ENCODE assay signal across 37 cellular contexts in the genomic region with DNA sequence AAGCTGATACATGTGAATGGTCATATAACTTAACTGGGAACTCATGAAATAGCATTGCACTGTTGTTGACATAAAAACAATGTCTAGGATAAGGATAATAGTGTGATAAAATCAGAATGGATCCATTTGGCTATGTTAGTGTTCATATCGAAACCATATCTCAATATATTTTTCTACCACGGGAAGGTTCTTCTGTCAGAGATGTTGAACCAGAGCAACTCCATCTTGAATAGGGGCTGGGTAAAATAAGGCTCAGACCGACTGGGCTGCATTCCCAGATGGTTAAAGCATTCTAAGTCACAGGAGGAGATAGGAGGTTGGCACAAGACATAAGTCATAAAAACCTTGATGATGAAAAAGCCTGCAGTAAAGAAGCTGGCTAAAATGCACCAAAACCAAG.
"Had no signal": no experiment of that assay in that cellular context is flagged by ENCODE, and none has a peak within 500 bp of the region (broad histone marks: within the 10 kb centered on the region; RNA-seq: fewer than 3 reads in every experiment).

No MANE protein-coding gene starts in this region.

- H3K27ac ChIP-seq: adrenal gland, cardiac muscle cell, VCaP had no signal

- H3K9me3 ChIP-seq: adrenal gland had no signal

- H3K27me3 ChIP-seq: adrenal gland, cardiac muscle cell had no signal

- ATAC-seq: activated CD8-positive, alpha-beta T cell treated with anti-CD3 and anti-CD28 coated beads for 36 hours; activated naive CD4-positive, alpha-beta T cell treated with anti-CD3 and anti-CD28 coated beads, Interleukin-2, amount 50 U/mL, for 72 hours; activated T-cell treated with anti-CD3 and anti-CD28 coated beads, Interleukin-2, amount 50 U/mL, for 4 hours; activated T-cell treated with anti-CD3 and anti-CD28 coated beads, Interleukin-2, amount 50 U/mL, for 72 hours; activated T-helper 17 cell treated with anti-CD3 and anti-CD28 coated beads, Interleukin-2, amount 50 U/mL, for 72 hours; T-cell had no signal

- H3K27ac Mint-ChIP-seq: activated B cell treated with CpG ODN at 0.5 μM for 24 hours; activated CD4-positive, alpha-beta memory T cell treated with anti-CD3 and anti-CD28 coated beads for 36 hours; activated CD4-positive, alpha-beta T cell treated with anti-CD3 and anti-CD28 coated beads, Interleukin-2, amount 10 ng/mL, durations not matched to agents 24 days and 14 days; activated CD8-positive, alpha-beta T cell treated with anti-CD3 and anti-CD28 coated beads for 36 hours; activated naive CD4-positive, alpha-beta T cell treated with anti-CD3 and anti-CD28 coated beads for 36 hours; activated naive CD4-positive, alpha-beta T cell treated with anti-CD3 and anti-CD28 coated beads, Interleukin-2, amount 50 U/mL, for 72 hours; activated naive CD8-positive, alpha-beta T cell treated with anti-CD3 and anti-CD28 coated beads for 36 hours; activated T-cell treated with anti-CD3 and anti-CD28 coated beads, Interleukin-2, amount 50 U/mL, for 72 hours; activated T-helper 1 cell treated with anti-CD3 and anti-CD28 coated beads, Interleukin-12 subunit alpha, Interleukin-12 subunit beta, Interleukin-2, Interleukin-4 antibody, amounts not matched to agents 30 ng/mL and 10 ng/mL and 1 ng/mL, durations not matched to agents 14 hours and 24 hours and 36 hours; activated T-helper 17 cell treated with anti-CD3 and anti-CD28 coated beads, Interleukin-2, amount 50 U/mL, for 72 hours; brain; T-cell; T-helper 2 cell treated with Interferon-gamma antibody and Interleukin-4, amounts not matched to agents 5 μg/mL and 100 μg/mL, for 36 hours had no signal

- H3K4me1 Mint-ChIP-seq: brain had no signal

- H3K4me3 Mint-ChIP-seq: activated B cell treated with CpG ODN at 0.5 μM for 24 hours; activated CD4-positive, alpha-beta memory T cell treated with anti-CD3 and anti-CD28 coated beads for 36 hours; activated CD4-positive, alpha-beta T cell treated with anti-CD3 and anti-CD28 coated beads, Interleukin-2, amount 10 ng/mL, durations not matched to agents 24 days and 14 days; activated CD8-positive, alpha-beta T cell treated with anti-CD3 and anti-CD28 coated beads for 36 hours; activated naive CD4-positive, alpha-beta T cell treated with anti-CD3 and anti-CD28 coated beads for 36 hours; activated naive CD8-positive, alpha-beta T cell treated with anti-CD3 and anti-CD28 coated beads for 36 hours; activated T-cell treated with anti-CD3 and anti-CD28 coated beads, Interleukin-2, amount 50 U/mL, for 4 hours; activated T-cell treated with anti-CD3 and anti-CD28 coated beads, Interleukin-2, amount 50 U/mL, for 72 hours; activated T-helper 1 cell treated with anti-CD3 and anti-CD28 coated beads, Interleukin-12 subunit alpha, Interleukin-12 subunit beta, Interleukin-2, Interleukin-4 antibody, amounts not matched to agents 30 ng/mL and 10 ng/mL and 1 ng/mL, durations not matched to agents 14 hours and 24 hours and 36 hours; activated T-helper 17 cell treated with anti-CD3 and anti-CD28 coated beads, Interleukin-2, amount 50 U/mL, for 72 hours; brain; central memory CD8-positive, alpha-beta T cell; T-cell; T-helper 2 cell treated with Interferon-gamma antibody and Interleukin-4, amounts not matched to agents 5 μg/mL and 100 μg/mL, for 36 hours had no signal

- H3K4me3 ChIP-seq: adrenal gland, cardiac muscle cell had no signal

- H3K9me3 Mint-ChIP-seq: activated B cell treated with CpG ODN at 0.5 μM for 24 hours; activated CD4-positive, alpha-beta memory T cell treated with anti-CD3 and anti-CD28 coated beads for 36 hours; activated CD4-positive, alpha-beta T cell treated with anti-CD3 and anti-CD28 coated beads, Interleukin-2, amount 10 ng/mL, durations not matched to agents 24 days and 14 days; activated CD8-positive, alpha-beta T cell treated with anti-CD3 and anti-CD28 coated beads for 36 hours; activated naive CD4-positive, alpha-beta T cell treated with anti-CD3 and anti-CD28 coated beads for 36 hours; activated naive CD8-positive, alpha-beta T cell treated with anti-CD3 and anti-CD28 coated beads for 36 hours; activated T-cell treated with anti-CD3 and anti-CD28 coated beads, Interleukin-2, amount 50 U/mL, for 4 hours; activated T-cell treated with anti-CD3 and anti-CD28 coated beads, Interleukin-2, amount 50 U/mL, for 72 hours; activated T-helper 1 cell treated with anti-CD3 and anti-CD28 coated beads, Interleukin-12 subunit alpha, Interleukin-12 subunit beta, Interleukin-2, Interleukin-4 antibody, amounts not matched to agents 30 ng/mL and 10 ng/mL and 1 ng/mL, durations not matched to agents 14 hours and 24 hours and 36 hours; activated T-helper 17 cell treated with anti-CD3 and anti-CD28 coated beads, Interleukin-2, amount 50 U/mL, for 72 hours; central memory CD8-positive, alpha-beta T cell; T-cell; T-helper 2 cell treated with Interferon-gamma antibody and Interleukin-4, amounts not matched to agents 5 μg/mL and 100 μg/mL, for 36 hours had no signal

- DNase-seq: activated B cell treated with CpG ODN at 0.5 μM for 24 hours; activated CD4-positive, alpha-beta memory T cell treated with anti-CD3 and anti-CD28 coated beads for 36 hours; activated CD4-positive, alpha-beta T cell treated with anti-CD3 and anti-CD28 coated beads for 4 hours; activated CD4-positive, alpha-beta T cell treated with anti-CD3 and anti-CD28 coated beads, Interleukin-2, amount 10 ng/mL, durations not matched to agents 24 days and 14 days; activated CD4-positive, alpha-beta T cell treated with anti-CD3 and anti-CD28 coated beads, Interleukin-2, amount 50 U/mL, for 1 hour; activated CD4-positive, alpha-beta T cell treated with anti-CD3 and anti-CD28 coated beads, Interleukin-2, amount 50 U/mL, for 4 hours; activated CD4-positive, CD25-positive, alpha-beta regulatory T cell treated with anti-CD3 and anti-CD28 coated beads, Interleukin-2, amount 50 U/mL, for 72 hours; activated CD8-positive, alpha-beta memory T cell treated with anti-CD3 and anti-CD28 coated beads, Interleukin-2, amount 50 U/mL, for 4 hours; activated CD8-positive, alpha-beta T cell treated with anti-CD3 and anti-CD28 coated beads for 36 hours; activated effector memory CD4-positive, alpha-beta T cell treated with anti-CD3 and anti-CD28 coated beads, Interleukin-2, amount 50 U/mL, for 16 hours; activated gamma-delta T cell treated with Interleukin-2 at 50 U/mL for 16 hours; activated naive CD4-positive, alpha-beta T cell; activated naive CD4-positive, alpha-beta T cell treated with anti-CD3 and anti-CD28 coated beads for 36 hours; activated naive CD4-positive, alpha-beta T cell treated with anti-CD3 and anti-CD28 coated beads, Interleukin-2, amount 50 U/mL, for 16 hours; activated naive CD8-positive, alpha-beta T cell treated with anti-CD3 and anti-CD28 coated beads for 36 hours; activated T-cell treated with anti-CD3 and anti-CD28 coated beads for 4 hours; activated T-cell treated with anti-CD3 and anti-CD28 coated beads, Interleukin-2, amount 50 U/mL, for 1 hour; activated T-cell treated with anti-CD3 and anti-CD28 coated beads, Interleukin-2, amount 50 U/mL, for 4 hours; activated T-cell treated with anti-CD3 and anti-CD28 coated beads, Interleukin-2, amount 50 U/mL, for 72 hours; adrenal gland; amniotic stem cell; aorta; caudate nucleus; cerebellar nuclear complex; T-cell; T-helper 2 cell; T-helper 9 cell had no signal

- FAIRE-seq: bronchial epithelial cell, TTC549 had no signal

- H3K27me3 Mint-ChIP-seq: activated B cell treated with CpG ODN at 0.5 μM for 24 hours; activated CD4-positive, alpha-beta memory T cell treated with anti-CD3 and anti-CD28 coated beads for 36 hours; activated CD4-positive, alpha-beta T cell treated with anti-CD3 and anti-CD28 coated beads, Interleukin-2, amount 10 ng/mL, durations not matched to agents 24 days and 14 days; activated CD8-positive, alpha-beta T cell treated with anti-CD3 and anti-CD28 coated beads for 36 hours; activated naive CD8-positive, alpha-beta T cell treated with anti-CD3 and anti-CD28 coated beads for 36 hours; activated T-helper 17 cell treated with anti-CD3 and anti-CD28 coated beads, Interleukin-2, amount 50 U/mL, for 72 hours; brain; central memory CD8-positive, alpha-beta T cell; T-cell had no signal
